ENCODE assay signal across 23 cellular contexts in genomic region chr19:54507824-54508223, GRCh38. TPM values are rescaled to one million over a fixed set of nuclear protein-coding genes. Genes with fewer than 3 reads are reported as not detected.
DNase-seq lines count a peak whose midpoint lies in the region; ATAC-seq and TF ChIP-seq lines count a peak whose summit lies in the region.
"Had no signal": no experiment of that assay in that cellular context is flagged by ENCODE, and none has a peak within 500 bp of the region (broad histone marks: within the 10 kb centered on the region; RNA-seq: fewer than 3 reads in every experiment).

No MANE protein-coding gene starts in this region.

- H2AFZ ChIP-seq in MM.1S (ENCODE audit: low read length), result no peak overlapping the region

- no peak for TF ChIP-seq CTCF in MM.1S (IDR thresholded peaks at IDR 0.05; ENCODE audit: low read length)

- H3K27me3 ChIP-seq in BLaER1 treated with 17β-estradiol and CSF1 and Interleukin-3, amounts not matched to agents 10 nM and 100 nM, result peaks cover 0 to 13% (median 0%) of the 10 kb centered on the region in 11 experiments; a peak in 2 of 22 replicates
- peaks cover 60% of the 10 kb centered on the region for H3K27me3 ChIP-seq in MM.1S (replicated peaks; ENCODE audit: insufficient read depth, low read length)

- peak overlapping the region in 1 of 11 experiments; percentile 27; a peak in 1 of 22 replicates for H3K27ac ChIP-seq in BLaER1 treated with 17β-estradiol and CSF1 and Interleukin-3, amounts not matched to agents 10 nM and 100 nM
- no peak overlapping the region for H3K27ac ChIP-seq in MM.1S (ENCODE audit: low read length)
- H3K27ac ChIP-seq: A549, SJSA1 had no signal

- no peaks in the 10 kb centered on the region for H3K27me3 Mint-ChIP-seq in natural killer cell treated with Interleukin-12 subunit alpha and Interleukin-12 subunit beta and Interleukin-15 and Interleukin-18, amount 100 ng/mL, for 72 hours

- H3F3A ChIP-seq in MM.1S (ENCODE audit: insufficient read depth, low read length), result no peaks in the 10 kb centered on the region

- H3K9ac ChIP-seq in BLaER1 treated with 17β-estradiol and CSF1 and Interleukin-3, amounts not matched to agents 10 nM and 100 nM, result no peak overlapping the region
- no peak overlapping the region for H3K9ac ChIP-seq in MM.1S (ENCODE audit: low read length)

- H3K4me1 ChIP-seq in BLaER1 treated with 17β-estradiol and CSF1 and Interleukin-3, amounts not matched to agents 10 nM and 100 nM, result peaks cover 26 to 40% (median 31%) of the 10 kb centered on the region in 10 experiments
- no peaks in the 10 kb centered on the region for H3K4me1 ChIP-seq in MM.1S (ENCODE audit: low read length)
- H3K4me1 ChIP-seq: A549, SJSA1 had no signal

- peak overlapping the region; percentile 48 to 73 (median 58) for H3K4me2 ChIP-seq in BLaER1 treated with 17β-estradiol and CSF1 and Interleukin-3, amounts not matched to agents 10 nM and 100 nM
- no peak overlapping the region for H3K4me2 ChIP-seq in MM.1S (ENCODE audit: low read depth, low read length)
- H3K4me2 ChIP-seq: A549 had no signal

- peaks cover 37 to 52% of the 10 kb centered on the region in 2 donors for H3K4me1 Mint-ChIP-seq in natural killer cell treated with Interleukin-12 subunit alpha and Interleukin-12 subunit beta and Interleukin-15 and Interleukin-18, amount 100 ng/mL, for 72 hours (ENCODE audit: low read depth in 2 of 2)

- no peak for ATAC-seq in natural killer cell treated with Interleukin-12 subunit alpha and Interleukin-12 subunit beta and Interleukin-15 and Interleukin-18, amount 100 ng/mL, for 72 hours
- ATAC-seq in GM21576 (IDR thresholded peaks at IDR 0.05; ENCODE audit: unreplicated experiment), result no peak

- peak overlapping the region; percentile 63 for H3K4me3 Mint-ChIP-seq in natural killer cell treated with Interleukin-12 subunit alpha and Interleukin-12 subunit beta and Interleukin-15 and Interleukin-18, amount 100 ng/mL, for 72 hours

- peak; percentile 21 for DNase-seq in A172 (ENCODE audit: low spot score)
- DNase-seq in SW480 (ENCODE audit: low spot score), result peak; percentile 12
- DNase-seq in natural killer cell treated with Interleukin-12 subunit alpha and Interleukin-12 subunit beta and Interleukin-15 and Interleukin-18, amount 100 ng/mL, for 72 hours (ENCODE audit: low spot score), result no peak
- DNase-seq in NCI-H345 treated with DMSO at 0.1 percent for 48 hours (lab: John Stamatoyannopoulos, UW; ENCODE audit: unreplicated experiment), result no peak
- no peak for DNase-seq in MM.1S
- DNase-seq: AML-193; NCI-H2029; NCI-H446 treated with DMSO at 0.1 percent for 48 hours; NCI-H526; NCI-H82; NK-92 treated with Interleukin-12 subunit alpha and Interleukin-12 subunit beta, amount 100 ng/mL, for 24 hours; Right ventricle myocardium superior; RPMI8226 had no signal

- H3K4me3 ChIP-seq in BLaER1 treated with 17β-estradiol and CSF1 and Interleukin-3, amounts not matched to agents 10 nM and 100 nM, result no peak overlapping the region
- no peak overlapping the region for H3K4me3 ChIP-seq in MM.1S (ENCODE audit: low read length)
- H3K4me3 ChIP-seq: A549, GM12878, SJSA1 had no signal

- no peaks in the 10 kb centered on the region for H4K20me1 ChIP-seq in BLaER1 treated with 17β-estradiol and CSF1 and Interleukin-3, amounts not matched to agents 10 nM and 100 nM
- no peaks in the 10 kb centered on the region for H4K20me1 ChIP-seq in MM.1S (ENCODE audit: insufficient read depth, low read length)

- H3K36me3 ChIP-seq in BLaER1 treated with 17β-estradiol and CSF1 and Interleukin-3, amounts not matched to agents 10 nM and 100 nM, result no peaks in the 10 kb centered on the region
- H3K36me3 ChIP-seq in MM.1S (replicated peaks; ENCODE audit: insufficient read depth, low read length), result no peaks in the 10 kb centered on the region
- H3K36me3 ChIP-seq: SJSA1 had no signal

- H3K9me3 Mint-ChIP-seq in natural killer cell treated with Interleukin-12 subunit alpha and Interleukin-12 subunit beta and Interleukin-15 and Interleukin-18, amount 100 ng/mL, for 72 hours, result no peaks in the 10 kb centered on the region

- H3K9me3 ChIP-seq in BLaER1 treated with 17β-estradiol and CSF1 and Interleukin-3, amounts not matched to agents 10 nM and 100 nM (replicated peaks in 1 of 11), result no peaks in the 10 kb centered on the region; a peak in 1 of 22 replicates
- no peaks in the 10 kb centered on the region for H3K9me3 ChIP-seq in MM.1S (replicated peaks; ENCODE audit: insufficient read depth, low read length)
- H3K9me3 ChIP-seq: SJSA1 had no signal

- H3K36me3 Mint-ChIP-seq in natural killer cell treated with Interleukin-12 subunit alpha and Interleukin-12 subunit beta and Interleukin-15 and Interleukin-18, amount 100 ng/mL, for 72 hours, result peaks cover 7% of the 10 kb centered on the region
- H3K36me3 Mint-ChIP-seq: CD14-positive monocyte had no signal

- H3K79me2 ChIP-seq in MM.1S (ENCODE audit: low read length), result no peaks in the 10 kb centered on the region

- H3K9me2 ChIP-seq in MM.1S (replicated peaks; ENCODE audit: insufficient read depth, low read length), result no peaks in the 10 kb centered on the region

- peak overlapping the region; percentile 30 to 75 for H3K27ac Mint-ChIP-seq in natural killer cell treated with Interleukin-12 subunit alpha and Interleukin-12 subunit beta and Interleukin-15 and Interleukin-18, amount 100 ng/mL, for 72 hours

RNA-seq across cellular contexts. Expression of gene LAIR2, which starts 5.2 kb away (rescaled TPM):
- not detected in 2 replicates for total RNA-seq in A172 (2014; rRNA removed; shearing (Covaris generic))
- 10 to 100 TPM; 18.4 to 48.0 TPM for total RNA-seq in natural killer cell treated with Interleukin-12 subunit alpha and Interleukin-12 subunit beta and Interleukin-15 and Interleukin-18, amount 100 ng/mL, for 72 hours
- total RNA-seq: GM12878, HT-29, LHCN-M2, MCF 10A, Right ventricle myocardium superior, SJSA1 had no signal

RNA-seq across cellular contexts. Expression of gene CDC42EP5, which starts 34.7 kb away (rescaled TPM):
- 17.2 and 19.1 TPM in 2 replicates for total RNA-seq in A172 (2014; rRNA removed; shearing (Covaris generic))
- total RNA-seq in natural killer cell treated with Interleukin-12 subunit alpha and Interleukin-12 subunit beta and Interleukin-15 and Interleukin-18, amount 100 ng/mL, for 72 hours, result not detected
- total RNA-seq: T-helper 1 cell treated with Interleukin-12 subunit alpha and Interleukin-12 subunit beta and Interleukin-4 antibody, amounts not matched to agents 30 ng/mL and 1 ng/mL, for 36 hours had no signal

RNA-seq across cellular contexts. Expression of gene LENG9, which starts 44.2 kb away (rescaled TPM):
- total RNA-seq in A172 (2014; rRNA removed; shearing (Covaris generic)), result not detected in 2 replicates
- 1 to 10 TPM; 6.0 to 9.9 TPM for total RNA-seq in natural killer cell treated with Interleukin-12 subunit alpha and Interleukin-12 subunit beta and Interleukin-15 and Interleukin-18, amount 100 ng/mL, for 72 hours

RNA-seq across cellular contexts. Expression of gene LENG8, which starts 58.8 kb away (rescaled TPM):
- 13.6 and 14.8 TPM in 2 replicates for total RNA-seq in A172 (2014; rRNA removed; shearing (Covaris generic))
- 100 to 1,000 TPM; 205 to 292 TPM for total RNA-seq in natural killer cell treated with Interleukin-12 subunit alpha and Interleukin-12 subunit beta and Interleukin-15 and Interleukin-18, amount 100 ng/mL, for 72 hours

Comparison
In these comparisons a context has a peak if more than half of its experiments do, and no peak if none do; other contexts are left out.
1. DNase-seq: peak in A172 (single experiment) and SW480 (single experiment); none in natural killer cell treated with Interleukin-12 subunit alpha and Interleukin-12 subunit beta and Interleukin-15 and Interleukin-18, amount 100 ng/mL, for 72 hours (single experiment), NCI-H345 treated with DMSO at 0.1 percent for 48 hours (single experiment) and MM.1S (single experiment).
2. RNA of gene LAIR2, which starts 5.2 kb away (total RNA-seq): 18.4 to 48.0 TPM in natural killer cell treated with Interleukin-12 subunit alpha and Interleukin-12 subunit beta and Interleukin-15 and Interleukin-18, amount 100 ng/mL, for 72 hours; not detected in A172; every median in the first group is over 10 times any median in the second.
3. RNA of gene CDC42EP5, which starts 34.7 kb away (total RNA-seq): 17.2 to 19.1 TPM in A172; not detected in natural killer cell treated with Interleukin-12 subunit alpha and Interleukin-12 subunit beta and Interleukin-15 and Interleukin-18, amount 100 ng/mL, for 72 hours; every median in the first group is over 10 times any median in the second.